23 cellular contexts compared by ENCODE assay signal in genomic region chr3:193902557-193903256, GRCh38.
A peak's percentile ranks its signal among the peaks of the same experiment; 100 is the strongest.
DNase-seq lines count a peak whose midpoint lies in the region; ATAC-seq and TF ChIP-seq lines count a peak whose summit lies in the region.
"Had no signal": no experiment of that assay in that cellular context is flagged by ENCODE, and none has a peak within 500 bp of the region (broad histone marks: within the 10 kb centered on the region; RNA-seq: fewer than 3 reads in every experiment).

No MANE protein-coding gene starts in this region.

- intact Hi-C loops in Caco-2 (cut with micrococcal nuclease; ENCODE audit: unreplicated experiment): no loop called here

- peak overlapping the region; percentile 32 for H3K27ac Mint-ChIP-seq in Caco-2 (ENCODE audit: unreplicated experiment)
- peak overlapping the region in 2 of 3 experiments; percentile 26 to 44 for H3K27ac Mint-ChIP-seq in nephron
- H3K27ac Mint-ChIP-seq: activated naive CD8-positive, alpha-beta T cell treated with anti-CD3 and anti-CD28 coated beads for 36 hours; activated T-helper 1 cell treated with anti-CD3 and anti-CD28 coated beads, Interleukin-12 subunit alpha, Interleukin-12 subunit beta, Interleukin-2, Interleukin-4 antibody, amounts not matched to agents 30 ng/mL and 10 ng/mL and 1 ng/mL, durations not matched to agents 14 hours and 24 hours and 36 hours; CD8-positive, alpha-beta T cell; IgD-negative memory B cell had no signal

- POLR2A ChIA-PET in Caco-2 (lab: Charles Lee): no interaction called here

- H2AFZ ChIP-seq in OCI-LY3 (ENCODE audit: low read depth, low read length): no peak overlapping the region

- 69% methylated on average over 12 of the region's 12 CpGs for WGBS in HUES64

- ATAC-seq in GM19035 (IDR thresholded peaks at IDR 0.05; ENCODE audit: unreplicated experiment) (no peak), HG03442 (IDR thresholded peaks at IDR 0.05; ENCODE audit: unreplicated experiment) (no peak)
- ATAC-seq: body of pancreas; CD8-positive, alpha-beta T cell; foreskin keratinocyte; left colon; mucosa of descending colon had no signal

- H3K79me2 ChIP-seq in OCI-LY3 (ENCODE audit: low read length): no peaks in the 10 kb centered on the region

- H3K4me1 ChIP-seq in Caco-2 (peaks cover 13% of the 10 kb centered on the region), HUES64 (ENCODE audit: insufficient read depth, low read length) (peaks cover 18% of the 10 kb centered on the region), OCI-LY3 (ENCODE audit: low read length) (peaks cover 25% of the 10 kb centered on the region)
- H3K4me1 ChIP-seq: body of pancreas, foreskin keratinocyte had no signal

- H3K4me3 ChIP-seq in Caco-2 (ENCODE audit: low read depth, low read length) (no peak overlapping the region), HUES64 (ENCODE audit: low read length) (no peak overlapping the region), OCI-LY3 (ENCODE audit: low read length) (peak overlapping the region; percentile 45)
- H3K4me3 ChIP-seq: body of pancreas, HAP-1, mucosa of descending colon, vagina had no signal

- H3K4me1 Mint-ChIP-seq in Caco-2 (ENCODE audit: low read depth, unreplicated experiment): peaks cover 12% of the 10 kb centered on the region
- peaks cover 64% of the 10 kb centered on the region for H3K4me1 Mint-ChIP-seq in nephron
- H3K4me1 Mint-ChIP-seq: activated naive CD8-positive, alpha-beta T cell treated with anti-CD3 and anti-CD28 coated beads for 36 hours had no signal

- H3K27me3 ChIP-seq in Caco-2 (replicated peaks; ENCODE audit: control insufficient read depth, insufficient read depth, low read length) (no peaks in the 10 kb centered on the region), HUES64 (ENCODE audit: insufficient read depth, low read length) (0 out of 2 replicates have a peak, but pooled peaks cover 10% of the 10 kb centered on the region), OCI-LY3 (ENCODE audit: low read depth, low read length) (peaks cover 34% of the 10 kb centered on the region)
- H3K27me3 ChIP-seq: body of pancreas, foreskin keratinocyte, vagina had no signal

- H3K36me3 ChIP-seq in Caco-2 (ENCODE audit: control insufficient read depth, insufficient read depth, low read length): peaks cover 2% of the 10 kb centered on the region; the same call in 1 of the 2 replicates
- H3K36me3 ChIP-seq in HUES64 (ENCODE audit: insufficient read depth, low read length): no peaks in the 10 kb centered on the region
- peaks cover under 1% of the 10 kb centered on the region for H3K36me3 ChIP-seq in OCI-LY3 (replicated peaks; ENCODE audit: low read depth, low read length)
- H3K36me3 ChIP-seq: HAP-1, vagina had no signal

- H3K9ac ChIP-seq in HUES64 (ENCODE audit: low read depth, low read length): no peak overlapping the region
- no peak overlapping the region for H3K9ac ChIP-seq in OCI-LY3 (ENCODE audit: low read length)

- no peaks in the 10 kb centered on the region for H4K20me1 ChIP-seq in OCI-LY3 (ENCODE audit: insufficient read depth, low read length)

- no peak for DNase-seq in Caco-2
- DNase-seq in cerebellum (ENCODE audit: low spot score): no peak
- no peak for DNase-seq in glomerular visceral epithelial cell (ENCODE audit: extremely low spot score)
- DNase-seq: activated CD8-positive, alpha-beta memory T cell treated with anti-CD3 and anti-CD28 coated beads for 24 hours; activated naive CD8-positive, alpha-beta T cell treated with anti-CD3 and anti-CD28 coated beads for 36 hours; body of pancreas; CD8-positive, alpha-beta T cell; cortex of kidney; foreskin keratinocyte; left colon; mucosa of descending colon; NCI-H2171 treated with DMSO at 0.1 percent for 48 hours; SIG-M5 had no signal

- H3K9me3 ChIP-seq in Caco-2: peaks cover 5% of the 10 kb centered on the region; the same call in 1 of the 2 replicates
- H3K9me3 ChIP-seq in HUES64 (ENCODE audit: insufficient read depth, low read depth, low read length): no peaks in the 10 kb centered on the region
- peaks cover 3% of the 10 kb centered on the region; the same call in 1 of the 2 replicates for H3K9me3 ChIP-seq in OCI-LY3 (ENCODE audit: insufficient read depth, low read length)
- H3K9me3 ChIP-seq: body of pancreas, HAP-1, mucosa of descending colon, vagina had no signal

- H3K27ac ChIP-seq in HUES64 (ENCODE audit: low read depth, low read length) (0 out of 2 replicates have a peak overlapping the region, but pooled peaks have one; percentile 14), OCI-LY3 (ENCODE audit: low read length) (no peak overlapping the region)
- H3K27ac ChIP-seq: body of pancreas, epithelial cell of prostate, foreskin keratinocyte, vagina had no signal

- H3K4me3 Mint-ChIP-seq in Caco-2 (ENCODE audit: unreplicated experiment): no peak overlapping the region
- H3K4me3 Mint-ChIP-seq in nephron: no peak overlapping the region
- H3K4me3 Mint-ChIP-seq: activated naive CD8-positive, alpha-beta T cell treated with anti-CD3 and anti-CD28 coated beads for 36 hours; activated T-helper 1 cell treated with anti-CD3 and anti-CD28 coated beads, Interleukin-12 subunit alpha, Interleukin-12 subunit beta, Interleukin-2, Interleukin-4 antibody, amounts not matched to agents 30 ng/mL and 10 ng/mL and 1 ng/mL, durations not matched to agents 14 hours and 24 hours and 36 hours; CD8-positive, alpha-beta T cell; IgD-negative memory B cell had no signal

- CTCF ChIA-PET in Caco-2 (lab: Charles Lee): no interaction called here

- no peak for TF ChIP-seq CTCF in Caco-2 (IDR thresholded peaks at IDR 0.05; ENCODE audit: insufficient read depth in 1 of 2, low read depth in 1 of 2, low read length in 1 of 2, severe bottlenecking in 1 of 2, unreplicated experiment in 1 of 2)
- TF ChIP-seq CTCF in OCI-LY3 (IDR thresholded peaks at IDR 0.05; ENCODE audit: low read depth, low read length): no peak
- TF ChIP-seq CTCF in nephron (IDR thresholded peaks at IDR 0.05; ENCODE audit: unreplicated experiment in 3 of 3): no peak

- no peaks in the 10 kb centered on the region for H3K27me3 Mint-ChIP-seq in Caco-2 (ENCODE audit: insufficient read depth, unreplicated experiment)
- H3K27me3 Mint-ChIP-seq in nephron (ENCODE audit: low read depth): peaks cover 15% of the 10 kb centered on the region
- H3K27me3 Mint-ChIP-seq: activated naive CD8-positive, alpha-beta T cell treated with anti-CD3 and anti-CD28 coated beads for 36 hours had no signal

- H3K9me3 Mint-ChIP-seq in Caco-2 (ENCODE audit: unreplicated experiment) (peaks cover 10% of the 10 kb centered on the region), nephron (peaks cover 3% of the 10 kb centered on the region)
- H3K9me3 Mint-ChIP-seq: activated naive CD8-positive, alpha-beta T cell treated with anti-CD3 and anti-CD28 coated beads for 36 hours; CD8-positive, alpha-beta T cell had no signal

- no TSS peak for BruUV-seq in Caco-2 (replicated peaks; lab: Mats Ljungman, UMichigan)

- H3K36me3 Mint-ChIP-seq in Caco-2 (ENCODE audit: insufficient read depth, unreplicated experiment) (peaks cover 5% of the 10 kb centered on the region), nephron (ENCODE audit: low read depth) (no peaks in the 10 kb centered on the region)
- H3K36me3 Mint-ChIP-seq: activated naive CD8-positive, alpha-beta T cell treated with anti-CD3 and anti-CD28 coated beads for 36 hours; CD8-positive, alpha-beta T cell; IgD-negative memory B cell had no signal

- H3K4me2 ChIP-seq in OCI-LY3 (ENCODE audit: low read length): peak overlapping the region; percentile 68
